9 cellular contexts compared by ENCODE assay signal in genomic region chr7:102426268-102427031, GRCh38. TPM values are rescaled to one million over a fixed set of nuclear protein-coding genes. Genes with fewer than 3 reads are reported as not detected.
DNase-seq lines count a peak whose midpoint lies in the region; ATAC-seq and TF ChIP-seq lines count a peak whose summit lies in the region.
"Had no signal": no experiment of that assay in that cellular context is flagged by ENCODE, and none has a peak within 500 bp of the region (broad histone marks: within the 10 kb centered on the region; RNA-seq: fewer than 3 reads in every experiment).

No MANE protein-coding gene starts in this region.

- peak overlapping the region; percentile 78 for H3K4me3 Mint-ChIP-seq in activated CD4-positive, alpha-beta memory T cell treated with anti-CD3 and anti-CD28 coated beads, Interleukin-2, amount 10 ng/mL, durations not matched to agents 7 days and 5 days

- H3K27ac ChIP-seq in left ventricle myocardium inferior (replicated peaks) = peak overlapping the region; percentile 12
- H3K27ac ChIP-seq: SJSA1 had no signal

- CTCF ChIA-PET in activated CD4-positive, alpha-beta memory T cell treated with anti-CD3 and anti-CD28 coated beads, Interleukin-2, amount 10 ng/mL, durations not matched to agents 7 days and 5 days (lab: Charles Lee) = interaction anchor here (0.6 to 3.8 kb wide), 6 partner anchors 9 to 1240 kb away, joined by 3 to 26 read pairs (median 8); no protein-coding TSS in a partner anchor

- H3K36me3 Mint-ChIP-seq in activated CD4-positive, alpha-beta memory T cell treated with anti-CD3 and anti-CD28 coated beads, Interleukin-2, amount 10 ng/mL, durations not matched to agents 7 days and 5 days (ENCODE audit: low read depth) = peaks cover 44% of the 10 kb centered on the region

- peaks cover 72% of the 10 kb centered on the region for H3K4me1 Mint-ChIP-seq in activated CD4-positive, alpha-beta memory T cell treated with anti-CD3 and anti-CD28 coated beads, Interleukin-2, amount 10 ng/mL, durations not matched to agents 7 days and 5 days

- H3K36me3 ChIP-seq in left ventricle myocardium inferior = peaks cover 49% of the 10 kb centered on the region

- no peak overlapping the region for H3K4me3 ChIP-seq in left ventricle myocardium inferior
- no peak overlapping the region for H3K4me3 ChIP-seq in foreskin fibroblast (ENCODE audit: low read depth in 1 of 2, low read length in 2 of 2)
- H3K4me3 ChIP-seq: SJSA1 had no signal

- POLR2A ChIA-PET in activated CD4-positive, alpha-beta memory T cell treated with anti-CD3 and anti-CD28 coated beads, Interleukin-2, amount 10 ng/mL, durations not matched to agents 7 days and 5 days (lab: Charles Lee) = interaction anchor here (0.9 to 4.6 kb wide), 12 partner anchors 9 to 41 kb away, joined by 4 to 226 read pairs (median 8); partner anchors contain the start of genes ALKBH4, LRWD1 and PRKRIP1

- ATAC-seq in GM19438 (IDR thresholded peaks at IDR 0.05; ENCODE audit: low read depth, unreplicated experiment) (peak; percentile 44), HG03442 (IDR thresholded peaks at IDR 0.05; ENCODE audit: unreplicated experiment) (peak; percentile 38)

- intact Hi-C loops in left ventricle myocardium inferior (cut with micrococcal nuclease) = no loop called here

- no peaks in the 10 kb centered on the region for H3K27me3 ChIP-seq in left ventricle myocardium inferior (ENCODE audit: low read depth)
- H3K27me3 ChIP-seq: SJSA1 had no signal

- peak overlapping the region; percentile 98 for H3K27ac Mint-ChIP-seq in activated CD4-positive, alpha-beta memory T cell treated with anti-CD3 and anti-CD28 coated beads, Interleukin-2, amount 10 ng/mL, durations not matched to agents 7 days and 5 days

- no peaks in the 10 kb centered on the region for H3K4me1 ChIP-seq in left ventricle myocardium inferior

- TF ChIP-seq CTCF in left ventricle myocardium inferior (IDR thresholded peaks at IDR 0.05; ENCODE audit: borderline replicate concordance) (no peak), foreskin fibroblast (IDR thresholded peaks at IDR 0.05; ENCODE audit: low read depth, low read length) (no peak)

- no peaks in the 10 kb centered on the region for H3K27me3 Mint-ChIP-seq in activated CD4-positive, alpha-beta memory T cell treated with anti-CD3 and anti-CD28 coated beads, Interleukin-2, amount 10 ng/mL, durations not matched to agents 7 days and 5 days

- no peaks in the 10 kb centered on the region for H3K9me3 ChIP-seq in left ventricle myocardium inferior (replicated peaks)
- H3K9me3 ChIP-seq: SJSA1 had no signal

- no peaks in the 10 kb centered on the region for H3K9me3 Mint-ChIP-seq in activated CD4-positive, alpha-beta memory T cell treated with anti-CD3 and anti-CD28 coated beads, Interleukin-2, amount 10 ng/mL, durations not matched to agents 7 days and 5 days

- peak; percentile 80 for DNase-seq in activated CD4-positive, alpha-beta memory T cell treated with anti-CD3 and anti-CD28 coated beads, Interleukin-2, amount 10 ng/mL, durations not matched to agents 7 days and 5 days
- DNase-seq in left ventricle myocardium inferior (no peak), NCI-H446 (lab: John Stamatoyannopoulos, UW) (no peak), foreskin fibroblast (no peak), cerebellar cortex (ENCODE audit: low spot score) (no peak)
- peak; percentile 61 for DNase-seq in stimulated activated CD8-positive, alpha-beta memory T cell treated with anti-CD3 and anti-CD28 coated beads, Interleukin-4, amount 100 ng/mL, for 24 hours (ENCODE audit: low read depth)

RNA-seq across cellular contexts. Expression of gene ORAI2, which starts 6.9 kb away (rescaled TPM):
- total RNA-seq in activated CD4-positive, alpha-beta memory T cell treated with anti-CD3 and anti-CD28 coated beads, Interleukin-2, amount 10 ng/mL, durations not matched to agents 7 days and 5 days = 10 to 100 TPM; 59.5 to 61.9 TPM
- total RNA-seq in left ventricle myocardium inferior = 2.6 TPM

RNA-seq across cellular contexts. Expression of gene PRKRIP1, which starts 30.3 kb away (rescaled TPM):
- 10 to 100 TPM; 27.2 to 28.3 TPM for total RNA-seq in activated CD4-positive, alpha-beta memory T cell treated with anti-CD3 and anti-CD28 coated beads, Interleukin-2, amount 10 ng/mL, durations not matched to agents 7 days and 5 days
- 11.1 TPM for total RNA-seq in left ventricle myocardium inferior

RNA-seq across cellular contexts. Expression of gene ALKBH4, which starts 38.2 kb away (rescaled TPM):
- 10 to 100 TPM in 1 of 2 experiments, 1 to 10 TPM in 1; 9.4 to 10.4 TPM for total RNA-seq in activated CD4-positive, alpha-beta memory T cell treated with anti-CD3 and anti-CD28 coated beads, Interleukin-2, amount 10 ng/mL, durations not matched to agents 7 days and 5 days
- 6.0 TPM for total RNA-seq in left ventricle myocardium inferior

RNA-seq across cellular contexts. Expression of gene LRWD1, which starts 38.3 kb away (rescaled TPM):
- 10 to 100 TPM; 19.5 to 19.8 TPM for total RNA-seq in activated CD4-positive, alpha-beta memory T cell treated with anti-CD3 and anti-CD28 coated beads, Interleukin-2, amount 10 ng/mL, durations not matched to agents 7 days and 5 days
- total RNA-seq in left ventricle myocardium inferior = 11.2 TPM

RNA-seq across cellular contexts. Expression of gene POLR2J, which starts 52.3 kb away (rescaled TPM):
- 10 to 100 TPM; 41.7 to 46.5 TPM for total RNA-seq in activated CD4-positive, alpha-beta memory T cell treated with anti-CD3 and anti-CD28 coated beads, Interleukin-2, amount 10 ng/mL, durations not matched to agents 7 days and 5 days
- 55.8 TPM for total RNA-seq in left ventricle myocardium inferior

Comparison
In these comparisons a context has a peak if more than half of its experiments do, and no peak if none do; other contexts are left out.
1. DNase-seq: peak in activated CD4-positive, alpha-beta memory T cell treated with anti-CD3 and anti-CD28 coated beads, Interleukin-2, amount 10 ng/mL, durations not matched to agents 7 days and 5 days (single experiment) and stimulated activated CD8-positive, alpha-beta memory T cell treated with anti-CD3 and anti-CD28 coated beads, Interleukin-4, amount 100 ng/mL, for 24 hours (single experiment); none in left ventricle myocardium inferior (single experiment), NCI-H446 (0 of 2), foreskin fibroblast (0 of 2) and cerebellar cortex (single experiment).
2. RNA of gene ORAI2, which starts 6.9 kb away (total RNA-seq): 59.5 to 61.9 TPM in activated CD4-positive, alpha-beta memory T cell treated with anti-CD3 and anti-CD28 coated beads, Interleukin-2, amount 10 ng/mL, durations not matched to agents 7 days and 5 days; 2.6 TPM in left ventricle myocardium inferior (single experiment); every median in the first group is over 10 times any median in the second.